Comparison of ENCODE assay signal across 8 cellular contexts in genomic region chr4:147683717-147684700, GRCh38. TPM values are rescaled to one million over a fixed set of nuclear protein-coding genes. Genes with fewer than 3 reads are reported as not detected.
DNase-seq lines count a peak whose midpoint lies in the region; ATAC-seq and TF ChIP-seq lines count a peak whose summit lies in the region.

TSS of gene PRMT9 (minus strand) at chr4:147684163. CDS start at chr4:147683987, 176 bp downstream.

- H3K36me3 ChIP-seq in neural progenitor cell (no peaks in the 10 kb centered on the region), stomach smooth muscle (ENCODE audit: control insufficient read depth in 2 of 2, insufficient read depth in 2 of 2, low read length in 2 of 2) (peaks cover 0 to 1% of the 10 kb centered on the region in 2 donors)

- in situ Hi-C loops in G401 (cut with HindIII; ENCODE audit: low sequenced_read_pairs) = no loop called here

- peaks cover 5% of the 10 kb centered on the region for H3K9me3 Mint-ChIP-seq in neural progenitor cell

- peaks cover 42% of the 10 kb centered on the region for H3K79me2 ChIP-seq in neural progenitor cell (ENCODE audit: low read depth)

- peaks cover 11% of the 10 kb centered on the region for H3F3A ChIP-seq in neural progenitor cell (ENCODE audit: low read depth)

- H4K20me1 ChIP-seq in neural progenitor cell (ENCODE audit: low read depth) = no peaks in the 10 kb centered on the region

- peaks cover 1% of the 10 kb centered on the region for H3K36me3 Mint-ChIP-seq in neural progenitor cell

- peak within 1 kb of the TSS; percentile 96 for H3K27ac Mint-ChIP-seq in neural progenitor cell

- H3K9me3 ChIP-seq in neural progenitor cell (ENCODE audit: low read depth) (no peaks in the 10 kb centered on the region), stomach smooth muscle (ENCODE audit: control insufficient read depth in 2 of 2, low read length in 2 of 2) (no peaks in the 10 kb centered on the region)

- H3K27me3 Mint-ChIP-seq in neural progenitor cell (ENCODE audit: insufficient read depth, low read depth) = peaks cover 2% of the 10 kb centered on the region

- DNase-seq in G401 (ENCODE audit: low spot score) (peak; percentile 90), H4 (ENCODE audit: low spot score) (peak; percentile 87), LNCaP clone FGC (ENCODE audit: low read depth) (peak; percentile 71), SHP77 (lab: John Stamatoyannopoulos, UW) (peak; percentile 75 to 89), foreskin keratinocyte (peak; percentile 66 to 81), neural progenitor cell (ENCODE audit: low spot score) (peak; percentile 89)
- peak; percentile 76 for DNase-seq in activated gamma-delta T cell treated with anti-CD3 and anti-CD28 coated beads, Interleukin-2, amount 50 U/mL, for 16 hours (ENCODE audit: low read depth)

- H3K4me3 Mint-ChIP-seq in neural progenitor cell = peak within 1 kb of the TSS; percentile 89

- peak within 1 kb of the TSS; percentile 60 for H3K27ac ChIP-seq in foreskin keratinocyte
- peak within 1 kb of the TSS; percentile 38 for H3K27ac ChIP-seq in neural progenitor cell
- H3K27ac ChIP-seq in stomach smooth muscle (ENCODE audit: low read length) = peak within 1 kb of the TSS; percentile 87

- H3K4me2 ChIP-seq in neural progenitor cell = peak within 1 kb of the TSS; percentile 79

- ATAC-seq in foreskin keratinocyte = peak; percentile 99

- H3K4me3 ChIP-seq in LNCaP clone FGC (ENCODE audit: low read depth, low read length) (peak within 1 kb of the TSS; percentile 76), neural progenitor cell (peak within 1 kb of the TSS; percentile 66), stomach smooth muscle (ENCODE audit: low read length in 2 of 2) (peak within 1 kb of the TSS; percentile 79 to 94)

- H3K27me3 ChIP-seq in foreskin keratinocyte (no peaks in the 10 kb centered on the region), neural progenitor cell (no peaks in the 10 kb centered on the region), stomach smooth muscle (ENCODE audit: control insufficient read depth in 1 of 2, insufficient read depth in 2 of 2, low read length in 2 of 2) (no peaks in the 10 kb centered on the region)

- TF ChIP-seq CTCF in LNCaP clone FGC (IDR thresholded peaks at IDR 0.05; ENCODE audit: control insufficient read depth, extremely low read depth, insufficient read depth) (no peak), foreskin keratinocyte (conservative IDR thresholded peaks at IDR 0.05) (peak; percentile 1), neural progenitor cell (IDR thresholded peaks at IDR 0.05) (no peak)

- peaks cover 27% of the 10 kb centered on the region for H3K4me1 Mint-ChIP-seq in neural progenitor cell

- peak within 1 kb of the TSS; percentile 70 for H2AFZ ChIP-seq in neural progenitor cell (replicated peaks)

- H3K4me1 ChIP-seq in foreskin keratinocyte (peaks cover 8% of the 10 kb centered on the region), neural progenitor cell (peaks cover 9% of the 10 kb centered on the region), stomach smooth muscle (ENCODE audit: control insufficient read depth, insufficient read depth, low read length) (peaks cover 7% of the 10 kb centered on the region)

- H3K9ac ChIP-seq in neural progenitor cell (peak within 1 kb of the TSS; percentile 46), stomach smooth muscle (ENCODE audit: low read length in 2 of 2) (peak within 1 kb of the TSS; percentile 56 to 96)

RNA-seq across cellular contexts. Expression of gene PRMT9, which starts in this region (rescaled TPM):
- total RNA-seq in G401 (2014; rRNA removed; shearing (Covaris generic)) = 10.5 and 14.6 TPM in 2 replicates
- total RNA-seq in H4 (2014; rRNA removed; shearing (Covaris generic)) = 8.3 and 10.5 TPM in 2 replicates
- total RNA-seq in foreskin keratinocyte (6.5 and 6.8 TPM in 2 replicates), neural progenitor cell (ENCODE audit: low replicate concordance) (16.8 and 24.8 TPM in 2 replicates)
- 2.9 and 4.1 TPM in 2 replicates for polyA plus RNA-seq in foreskin keratinocyte

Comparison
In these comparisons a context has a peak if more than half of its experiments do, and no peak if none do; other contexts are left out.
1. Peak in every context shown above with its lines: DNase-seq, ATAC-seq, H3K4me3 ChIP-seq and H3K27ac ChIP-seq.